In the genomic region with DNA sequence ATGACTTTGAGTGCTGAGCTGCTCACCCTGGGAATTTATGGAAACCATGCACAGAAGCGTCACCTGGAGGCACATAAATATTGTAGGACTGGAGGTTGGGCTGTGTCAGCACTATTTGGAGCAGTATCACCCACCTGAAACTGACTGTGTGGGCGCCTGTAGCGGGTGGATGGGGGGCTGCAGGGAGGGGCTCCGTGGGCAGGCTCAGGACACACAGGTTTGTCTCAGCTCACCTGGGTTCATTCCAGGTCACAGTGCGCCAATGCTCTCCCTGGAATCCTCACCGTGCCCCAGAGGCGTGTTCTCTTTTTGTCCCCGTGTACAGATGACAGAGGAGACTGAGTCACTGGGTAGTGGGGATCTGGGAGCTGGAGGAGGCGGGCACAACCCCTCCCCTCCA, we compare ENCODE assay signal across 1 cellular context.
TF ChIP-seq lines count a peak whose summit lies in the region.

No MANE protein-coding gene starts in this region.

TF ChIP-seq in K562, 482 proteins besides CTCF, POLR2A, EP300 and RAD21 (continued from another document):
- TF ChIP-seq HINFP (tag; conservative IDR thresholded peaks at IDR 0.05; ENCODE audit: low read depth) (no peak), DDX20 (tag; IDR thresholded peaks at IDR 0.05; ENCODE audit: low read depth) (no peak), MAZ (CRISPR knock-in tag; conservative IDR thresholded peaks at IDR 0.05 in 1 of 2, IDR thresholded peaks at IDR 0.05 in 1 of 2) (no peak), ZBTB8A (IDR thresholded peaks at IDR 0.05; ENCODE audit: partially characterized antibody) (no peak), CAMTA2 (CRISPR knock-in tag; conservative IDR thresholded peaks at IDR 0.05) (no peak), ZEB2 (IDR thresholded peaks at IDR 0.05) (no peak), C11orf30 (IDR thresholded peaks at IDR 0.05; ENCODE audit: low read depth) (peak; percentile 40; the same call in 1 of the 2 replicates), ZNF316 (IDR thresholded peaks at IDR 0.05) (0 out of 2 replicates have a peak, but pooled peaks have one; percentile 40), DNMT1 (IDR thresholded peaks at IDR 0.05) (no peak), ZNF280A (IDR thresholded peaks at IDR 0.05; ENCODE audit: low read depth, partially characterized antibody) (no peak)
- TF ChIP-seq, protein P1, sequence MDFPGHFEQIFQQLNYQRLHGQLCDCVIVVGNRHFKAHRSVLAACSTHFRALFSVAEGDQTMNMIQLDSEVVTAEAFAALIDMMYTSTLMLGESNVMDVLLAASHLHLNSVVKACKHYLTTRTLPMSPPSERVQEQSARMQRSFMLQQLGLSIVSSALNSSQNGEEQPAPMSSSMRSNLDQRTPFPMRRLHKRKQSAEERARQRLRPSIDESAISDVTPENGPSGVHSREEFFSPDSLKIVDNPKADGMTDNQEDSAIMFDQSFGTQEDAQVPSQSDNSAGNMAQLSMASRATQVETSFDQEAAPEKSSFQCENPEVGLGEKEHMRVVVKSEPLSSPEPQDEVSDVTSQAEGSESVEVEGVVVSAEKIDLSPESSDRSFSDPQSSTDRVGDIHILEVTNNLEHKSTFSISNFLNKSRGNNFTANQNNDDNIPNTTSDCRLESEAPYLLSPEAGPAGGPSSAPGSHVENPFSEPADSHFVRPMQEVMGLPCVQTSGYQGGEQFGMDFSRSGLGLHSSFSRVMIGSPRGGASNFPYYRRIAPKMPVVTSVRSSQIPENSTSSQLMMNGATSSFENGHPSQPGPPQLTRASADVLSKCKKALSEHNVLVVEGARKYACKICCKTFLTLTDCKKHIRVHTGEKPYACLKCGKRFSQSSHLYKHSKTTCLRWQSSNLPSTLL (IDR thresholded peaks at IDR 0.05), result no peak
